8 cellular contexts compared by ENCODE assay signal in genomic region chr9:128656416-128657343, GRCh38. TPM values are rescaled to one million over a fixed set of nuclear protein-coding genes. Genes with fewer than 3 reads are reported as not detected.
DNase-seq lines count a peak whose midpoint lies in the region; ATAC-seq and TF ChIP-seq lines count a peak whose summit lies in the region.

Gene DYNC2I2, minus strand, starts transcription at chr9:128656847. Its CDS starts 121 bp downstream, at chr9:128656726.

- H3K4me1 ChIP-seq in thoracic aorta (ENCODE audit: control insufficient read depth in 1 of 2, low read depth in 2 of 2), result peaks cover 0 to 7% of the 10 kb centered on the region in 2 donors

- TF ChIP-seq CTCF in osteocyte (IDR thresholded peaks at IDR 0.05) (no peak), thoracic aorta (IDR thresholded peaks at IDR 0.05) (no peak)

- no peaks in the 10 kb centered on the region for H3K27me3 ChIP-seq in thoracic aorta (replicated peaks; ENCODE audit: insufficient read depth)

- no peaks in the 10 kb centered on the region for H3K36me3 Mint-ChIP-seq in activated naive CD8-positive, alpha-beta T cell
- peaks cover 5% of the 10 kb centered on the region for H3K36me3 Mint-ChIP-seq in osteocyte (ENCODE audit: unreplicated experiment)

- peak within 1 kb of the TSS; percentile 98 to 100 for H3K27ac ChIP-seq in thoracic aorta

- peak; percentile 66 for ATAC-seq in HG02588 (IDR thresholded peaks at IDR 0.05; ENCODE audit: unreplicated experiment)
- peak; percentile 92 for ATAC-seq in thoracic aorta (ENCODE audit: insufficient number of reproducible peaks, low FRiP score, low read depth)

- H3K4me3 Mint-ChIP-seq in activated naive CD8-positive, alpha-beta T cell, result peak within 1 kb of the TSS; percentile 90
- peak within 1 kb of the TSS; percentile 85 for H3K4me3 Mint-ChIP-seq in osteocyte (ENCODE audit: unreplicated experiment)

- H3K9me3 ChIP-seq in thoracic aorta, result no peaks in the 10 kb centered on the region

- H3K36me3 ChIP-seq in thoracic aorta, result no peaks in the 10 kb centered on the region

- intact Hi-C loops in head of caudate nucleus (cut with DNase I), result no loop called here

- H3K9me3 Mint-ChIP-seq in activated naive CD8-positive, alpha-beta T cell (ENCODE audit: low read depth), result no peaks in the 10 kb centered on the region
- H3K9me3 Mint-ChIP-seq in osteocyte (ENCODE audit: unreplicated experiment), result no peaks in the 10 kb centered on the region

- H3K27me3 Mint-ChIP-seq in activated naive CD8-positive, alpha-beta T cell, result no peaks in the 10 kb centered on the region
- H3K27me3 Mint-ChIP-seq in osteocyte (ENCODE audit: unreplicated experiment), result no peaks in the 10 kb centered on the region

- peak within 1 kb of the TSS; percentile 100 for H3K27ac Mint-ChIP-seq in activated naive CD8-positive, alpha-beta T cell
- H3K27ac Mint-ChIP-seq in osteocyte (ENCODE audit: unreplicated experiment), result peak within 1 kb of the TSS; percentile 100

- DNase-seq in NCI-H1092 treated with DMSO at 0.1 percent for 48 hours (lab: John Stamatoyannopoulos, UW), result peak; percentile 94
- DNase-seq in SKM-1 treated with dmso at 0.1 percent for 144 hours (lab: John Stamatoyannopoulos, UW; ENCODE audit: unreplicated experiment), result peak; percentile 86
- DNase-seq in head of caudate nucleus, result peak; percentile 87 to 98 (median 97)
- peak; percentile 97 for DNase-seq in osteocyte (ENCODE audit: extremely low spot score, unreplicated experiment)
- DNase-seq in thoracic aorta (ENCODE audit: low spot score), result peak; percentile 81

- H3K4me3 ChIP-seq in GM08714 (ENCODE audit: low read length) (peak within 1 kb of the TSS; percentile 73), thoracic aorta (peak within 1 kb of the TSS; percentile 86)

- peaks cover 4% of the 10 kb centered on the region for H3K4me1 Mint-ChIP-seq in activated naive CD8-positive, alpha-beta T cell (ENCODE audit: low read depth)
- H3K4me1 Mint-ChIP-seq in osteocyte (ENCODE audit: unreplicated experiment), result peaks cover 20% of the 10 kb centered on the region

RNA-seq across cellular contexts. Expression of gene DYNC2I2, which starts in this region (rescaled TPM):
- 62.5 and 68.6 TPM in 2 replicates for total RNA-seq in osteocyte
- total RNA-seq in thoracic aorta, result 10 to 100 TPM; 30.8 to 43.9 TPM

Comparison
In these comparisons a context has a peak if more than half of its experiments do, and no peak if none do; other contexts are left out.
1. Peak in every context shown above with its lines: DNase-seq, ATAC-seq, H3K4me3 ChIP-seq and H3K27ac ChIP-seq.